In the genomic region with DNA sequence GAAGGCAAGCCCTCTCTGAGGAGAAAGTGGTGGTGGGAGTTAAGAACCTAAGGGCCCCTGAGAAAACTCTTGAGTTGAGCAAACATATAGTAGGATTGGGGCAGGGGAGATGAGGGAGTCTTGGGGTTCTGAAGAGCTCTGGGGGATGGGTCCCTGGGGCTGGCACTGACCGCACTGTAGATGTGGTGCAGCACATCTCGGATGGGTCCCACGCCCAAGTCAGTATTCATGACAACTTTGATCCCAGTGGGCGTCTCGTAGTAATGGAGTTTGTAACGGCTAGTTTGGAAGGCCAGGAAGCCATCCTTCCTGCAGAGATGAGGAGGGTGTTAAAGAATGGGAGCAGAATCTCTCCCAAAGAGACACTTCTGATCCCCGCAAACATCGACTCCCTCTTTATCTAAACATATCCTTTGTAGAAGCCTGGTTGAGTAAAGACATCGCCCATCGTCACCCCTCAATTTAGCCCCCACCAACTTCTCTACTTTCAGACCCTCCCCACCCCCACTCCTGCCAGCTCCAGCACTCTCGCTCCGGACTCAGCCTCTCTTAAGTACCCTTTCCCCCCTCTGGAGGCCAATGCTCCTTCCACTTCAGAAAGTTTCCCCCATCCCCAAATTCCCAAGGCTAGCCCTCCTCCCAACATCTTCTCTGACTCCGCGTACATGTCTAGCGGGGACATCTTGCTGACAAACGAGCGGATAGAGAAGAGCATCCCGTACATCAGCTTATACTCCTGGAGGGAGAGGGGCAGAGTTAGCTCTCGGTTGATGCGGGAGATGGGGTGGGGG, we compare ENCODE assay signal across 8 cellular contexts. TPM values are rescaled to one million over a fixed set of nuclear protein-coding genes. Genes with fewer than 3 reads are reported as not detected.
DNase-seq lines count a peak whose midpoint lies in the region; ATAC-seq and TF ChIP-seq lines count a peak whose summit lies in the region.

No MANE protein-coding gene starts in this region.

- no peak overlapping the region for H2AK5ac ChIP-seq in mesenchymal stem cell (ENCODE audit: low read length, severe bottlenecking)

- H3K4me1 ChIP-seq in heart right ventricle (peaks cover 2 to 36% (median 22%) of the 10 kb centered on the region in 9 donors), mesenchymal stem cell (ENCODE audit: control insufficient read depth, insufficient read depth, low read depth, low read length) (peaks cover 21% of the 10 kb centered on the region), vagina (peaks cover 46% of the 10 kb centered on the region)

- H3K27ac ChIP-seq in heart right ventricle (peak overlapping the region in 9 of 10 donors; percentile 49 to 92 (median 79)), mesenchymal stem cell (ENCODE audit: low read length, poor library complexity, severe bottlenecking) (no peak overlapping the region), vagina (peak overlapping the region; percentile 89)

- H3K36me3 ChIP-seq in heart right ventricle (peaks cover 0 to 33% (median 2%) of the 10 kb centered on the region in 9 donors), mesenchymal stem cell (ENCODE audit: control insufficient read depth in 1 of 2, insufficient read depth in 2 of 2, low read depth in 1 of 2, low read length in 2 of 2) (peaks cover 18 to 19% of the 10 kb centered on the region in 2 experiments), vagina (no peaks in the 10 kb centered on the region)

- peaks cover 28% of the 10 kb centered on the region for H3K36me3 Mint-ChIP-seq in brain

- no peak overlapping the region for H3K23ac ChIP-seq in mesenchymal stem cell (ENCODE audit: low read length in 2 of 2)

- TF ChIP-seq POLR2A in vagina (IDR thresholded peaks at IDR 0.05): no peak

- intact Hi-C loops in heart right ventricle (cut with DNase I): loop anchor here in 1 of 10 donors (5.0 kb wide), 1 partner anchor 44 kb away; a partner anchor contains a TSS
- intact Hi-C loops in Right ventricle myocardium superior (cut with DNase I): no loop called here
- intact Hi-C loops in vagina (cut with DNase I): no loop called here

- peaks cover 58% of the 10 kb centered on the region for H3K4me1 Mint-ChIP-seq in brain

- H3K9me3 ChIP-seq in heart right ventricle (no peaks in the 10 kb centered on the region), mesenchymal stem cell (ENCODE audit: control insufficient read depth, low read length) (no peaks in the 10 kb centered on the region), vagina (no peaks in the 10 kb centered on the region)

- peak overlapping the region; percentile 85 for H4K8ac ChIP-seq in mesenchymal stem cell (ENCODE audit: low read length)

- no peak overlapping the region for H2BK15ac ChIP-seq in mesenchymal stem cell (ENCODE audit: low read depth, poor library complexity, severe bottlenecking)

- no peaks in the 10 kb centered on the region for H3K9me3 Mint-ChIP-seq in brain

- peak overlapping the region; percentile 68 to 75 for H3K4ac ChIP-seq in mesenchymal stem cell (ENCODE audit: low read depth in 1 of 2, low read length in 2 of 2)

- peak overlapping the region; percentile 88 for H2AFZ ChIP-seq in mesenchymal stem cell (ENCODE audit: low read depth, low read length)

- ATAC-seq in heart right ventricle (no peak), Right ventricle myocardium superior (ENCODE audit: poor library complexity) (no peak), HG03457 (IDR thresholded peaks at IDR 0.05; ENCODE audit: unreplicated experiment) (no peak)

- H2BK12ac ChIP-seq in mesenchymal stem cell (ENCODE audit: low read length in 2 of 2): no peak overlapping the region

- H3K14ac ChIP-seq in mesenchymal stem cell (ENCODE audit: low read length in 2 of 2): peak overlapping the region in 1 of 2 experiments; percentile 31

- DNase-seq in heart right ventricle: no peak
- DNase-seq in Right ventricle myocardium superior: no peak
- no peak for DNase-seq in mesenchymal stem cell
- no peak for DNase-seq in vagina (ENCODE audit: extremely low spot score in 2 of 2)
- DNase-seq in pons (ENCODE audit: low spot score): no peak
- DNase-seq in SKM-1 treated with dmso at 0.1 percent for 144 hours (lab: John Stamatoyannopoulos, UW; ENCODE audit: unreplicated experiment): no peak

- peak overlapping the region; percentile 95 to 99 (median 97) for H3K4me3 Mint-ChIP-seq in brain

- H4K91ac ChIP-seq in mesenchymal stem cell (ENCODE audit: low read length): peak overlapping the region; percentile 59

- H2BK5ac ChIP-seq in mesenchymal stem cell (ENCODE audit: low read depth, low read length, poor library complexity, severe bottlenecking): no peak overlapping the region

- peak overlapping the region in 1 of 2 experiments; percentile 92 for H3K18ac ChIP-seq in mesenchymal stem cell (ENCODE audit: low read depth in 1 of 2, low read length in 2 of 2)

- peaks cover 33% of the 10 kb centered on the region for H3K79me1 ChIP-seq in mesenchymal stem cell (replicated peaks; ENCODE audit: low read length, poor library complexity, severe bottlenecking)

- no peak overlapping the region for H2BK120ac ChIP-seq in mesenchymal stem cell (ENCODE audit: low read depth, low read length)

- WGBS in heart right ventricle, 2 donors: 44% methylated on average over 20 of the region's 20 CpGs
- WGBS in mesenchymal stem cell: 45% methylated on average over 20 of the region's 20 CpGs

- peak overlapping the region; percentile 85 for H3K4me2 ChIP-seq in mesenchymal stem cell (ENCODE audit: low read length, poor library complexity, severe bottlenecking)

- peak overlapping the region; percentile 85 to 98 (median 96) for H3K27ac Mint-ChIP-seq in brain

- peaks cover 21% of the 10 kb centered on the region for H3K27me3 Mint-ChIP-seq in brain

- H3K9ac ChIP-seq in mesenchymal stem cell (ENCODE audit: low read length): peak overlapping the region; percentile 87

- TF ChIP-seq CTCF in heart right ventricle (IDR thresholded peaks at IDR 0.05) (no peak), brain (conservative IDR thresholded peaks at IDR 0.05) (no peak), vagina (IDR thresholded peaks at IDR 0.05) (no peak)

- H3K27me3 ChIP-seq in heart right ventricle (no peaks in the 10 kb centered on the region), mesenchymal stem cell (ENCODE audit: control insufficient read depth in 1 of 2, insufficient read depth in 1 of 2, low read length in 2 of 2) (no peaks in the 10 kb centered on the region), vagina (no peaks in the 10 kb centered on the region)

- H3K4me3 ChIP-seq in heart right ventricle: peak overlapping the region; percentile 46 to 94 (median 77)
- H3K4me3 ChIP-seq in mesenchymal stem cell (ENCODE audit: insufficient read depth in 1 of 2, low read depth in 1 of 2, low read length in 2 of 2): peak overlapping the region; percentile 83 to 91
- H3K4me3 ChIP-seq in vagina: peak overlapping the region; percentile 71 to 88

RNA-seq across cellular contexts. Expression of a gene that starts 0.7 kb away (rescaled TPM):
- total RNA-seq in heart right ventricle (100 to 1,000 TPM; 104 to 166 (median 121) TPM), Right ventricle myocardium superior (110 TPM), vagina (74.4 TPM)
- polyA plus RNA-seq in heart right ventricle (100 to 1,000 TPM; 136 to 138 TPM), brain (ENCODE audit: insufficient read depth, low read depth, low replicate concordance) (236 TPM)
- polyA plus RNA-seq in mesenchymal stem cell (2013, experiment 1 of 2): 267 TPM
- 276 TPM for polyA plus RNA-seq in mesenchymal stem cell (2013, experiment 2 of 2)

RNA-seq across cellular contexts. Expression of a gene that starts 1.0 kb away (rescaled TPM):
- 10 to 100 TPM in 7 of 10 donors, 1 to 10 TPM in 3; 7.8 to 14.4 (median 10.7) TPM for total RNA-seq in heart right ventricle
- polyA plus RNA-seq in heart right ventricle: 10 to 100 TPM; 11.1 to 19.8 TPM
- total RNA-seq in Right ventricle myocardium superior: 8.8 TPM
- 42.7 TPM for polyA plus RNA-seq in brain (ENCODE audit: insufficient read depth, low read depth, low replicate concordance)
- polyA plus RNA-seq in mesenchymal stem cell (2013, experiment 1 of 2): 24.6 TPM
- polyA plus RNA-seq in mesenchymal stem cell (2013, experiment 2 of 2): 23.1 TPM
- total RNA-seq in vagina: 20.9 TPM

RNA-seq across cellular contexts. Expression of a gene that starts 1.4 kb away (rescaled TPM):
- under 1 TPM; 0.11 to 0.72 (median 0.31) TPM for total RNA-seq in heart right ventricle
- polyA plus RNA-seq in heart right ventricle: 1 to 10 TPM in 1 of 2 donors, under 1 TPM in 1; 0.49 to 1.5 TPM
- 0.38 TPM for total RNA-seq in Right ventricle myocardium superior
- 7.5 TPM for polyA plus RNA-seq in brain (ENCODE audit: insufficient read depth, low read depth, low replicate concordance)
- polyA plus RNA-seq in mesenchymal stem cell (2013, experiment 1 of 2): 1.5 TPM
- polyA plus RNA-seq in mesenchymal stem cell (2013, experiment 2 of 2): 0.95 TPM
- total RNA-seq in vagina: 2.7 TPM

RNA-seq across cellular contexts. Expression of a gene that starts 14.9 kb away (rescaled TPM):
- total RNA-seq in heart right ventricle (1 to 10 TPM in 2 of 10 donors, under 1 TPM in 8; 0.15 to 1.6 (median 0.90) TPM), Right ventricle myocardium superior (0.78 TPM), vagina (2.9 TPM)
- polyA plus RNA-seq in heart right ventricle (1 to 10 TPM; 1.5 to 1.9 TPM), brain (ENCODE audit: insufficient read depth, low read depth, low replicate concordance) (5.3 TPM)
- polyA plus RNA-seq in mesenchymal stem cell (2013, experiment 1 of 2): 0.39 TPM
- 0.38 TPM for polyA plus RNA-seq in mesenchymal stem cell (2013, experiment 2 of 2)

RNA-seq across cellular contexts. Expression of a gene that starts 42.4 kb away (rescaled TPM):
- total RNA-seq in heart right ventricle (10 to 100 TPM in 5 of 10 donors, 1 to 10 TPM in 5; 8.2 to 22.0 (median 10.4) TPM), Right ventricle myocardium superior (13.7 TPM), vagina (128 TPM)
- polyA plus RNA-seq in heart right ventricle (10 to 100 TPM; 13.7 to 29.0 TPM), brain (ENCODE audit: insufficient read depth, low read depth, low replicate concordance) (76.2 TPM)
- polyA plus RNA-seq in mesenchymal stem cell (2013, experiment 1 of 2): 56.3 TPM
- polyA plus RNA-seq in mesenchymal stem cell (2013, experiment 2 of 2): 50.2 TPM
